8 cellular contexts compared by ENCODE assay signal in genomic region chr4:54228064-54228527, GRCh38. TPM values are rescaled to one million over a fixed set of nuclear protein-coding genes. Genes with fewer than 3 reads are reported as not detected.
A peak's percentile ranks its signal among the peaks of the same experiment; 100 is the strongest.
DNase-seq lines count a peak whose midpoint lies in the region; ATAC-seq and TF ChIP-seq lines count a peak whose summit lies in the region.

No MANE protein-coding gene starts in this region.

- H3K36me3 ChIP-seq in OCI-LY7 (ENCODE audit: insufficient read depth, low read length) (no peaks in the 10 kb centered on the region), body of pancreas (replicated peaks in 1 of 2; ENCODE audit: insufficient read depth in 1 of 2, low read depth in 2 of 2) (no peaks in the 10 kb centered on the region), smooth muscle cell (ENCODE audit: low read depth) (no peaks in the 10 kb centered on the region)

- BruUV-seq in OCI-LY7 (replicated peaks; lab: Mats Ljungman, UMichigan) = no TSS peak

- POLR2A ChIA-PET in OCI-LY7 (lab: Charles Lee) = no interaction called here

- WGBS in body of pancreas, 2 donors = 2 to 4% methylated on average over 23 to 29 of the region's 29 CpGs
- WGBS in smooth muscle cell (ENCODE audit: low lambda C conversion rate) = 4% methylated on average over 29 of the region's 29 CpGs

- TF ChIP-seq POLR2A in body of pancreas (IDR thresholded peaks at IDR 0.05) = no peak

- no peaks in the 10 kb centered on the region for H3K9me2 ChIP-seq in OCI-LY7 (ENCODE audit: insufficient read depth, low read length)

- H3K9me3 ChIP-seq in OCI-LY7 (ENCODE audit: low read length) = no peaks in the 10 kb centered on the region
- no peaks in the 10 kb centered on the region for H3K9me3 ChIP-seq in body of pancreas
- H3K9me3 ChIP-seq in smooth muscle cell (replicated peaks; ENCODE audit: low read depth) = no peaks in the 10 kb centered on the region

- H3K4me3 ChIP-seq in OCI-LY7 (ENCODE audit: low read depth, low read length, poor library complexity, severe bottlenecking) (no peak overlapping the region), body of pancreas (no peak overlapping the region), smooth muscle cell (peak overlapping the region; percentile 89)

- H4K20me1 ChIP-seq in OCI-LY7 (ENCODE audit: insufficient read depth, low read length) (no peaks in the 10 kb centered on the region), smooth muscle cell (ENCODE audit: low read depth) (peaks cover 36% of the 10 kb centered on the region)

- peak overlapping the region; percentile 35; the same call in 1 of the 2 replicates for H3K4me2 ChIP-seq in OCI-LY7 (ENCODE audit: low read length)
- peak overlapping the region; percentile 82 for H3K4me2 ChIP-seq in smooth muscle cell

- H3K79me2 ChIP-seq in OCI-LY7 (ENCODE audit: insufficient read depth, low read depth, low read length) = no peaks in the 10 kb centered on the region
- peaks cover 42% of the 10 kb centered on the region for H3K79me2 ChIP-seq in smooth muscle cell (ENCODE audit: low read depth)

- CTCF ChIA-PET in OCI-LY7 (lab: Charles Lee; ENCODE audit: unreplicated experiment) = no interaction called here

- H3K9ac ChIP-seq in smooth muscle cell (ENCODE audit: low read depth) = peak overlapping the region; percentile 65

- intact Hi-C loops in OCI-LY7 (cut with micrococcal nuclease; ENCODE audit: unreplicated experiment) = no loop called here
- intact Hi-C loops in body of pancreas (cut with DNase I) = loop anchor here (5.0 kb wide), 1 partner anchor 301 kb away; no protein-coding TSS in a partner anchor

- peaks cover 5 to 76% of the 10 kb centered on the region in 2 donors for H3K27me3 ChIP-seq in body of pancreas
- H3K27me3 ChIP-seq in smooth muscle cell (ENCODE audit: low read depth) = no peaks in the 10 kb centered on the region

- DNase-seq in COLO829 (ENCODE audit: low spot score) (peak; percentile 78), OCI-LY7 (ENCODE audit: low spot score) (no peak), body of pancreas (peak; percentile 58 to 68 (median 62)), iPS-NIHi11 (ENCODE audit: low spot score) (peak; percentile 79), smooth muscle cell (lab: John Stamatoyannopoulos, UW; ENCODE audit: unreplicated experiment) (peak; percentile 82), NCI-H2196 treated with DMSO at 0.1 percent for 48 hours (lab: John Stamatoyannopoulos, UW; ENCODE audit: unreplicated experiment) (no peak)

- TF ChIP-seq CTCF in OCI-LY7 (conservative IDR thresholded peaks at IDR 0.05; ENCODE audit: low read length) (peak; percentile 64), body of pancreas (IDR thresholded peaks at IDR 0.05) (peak; percentile 31 to 71 (median 49)), smooth muscle cell (IDR thresholded peaks at IDR 0.05; ENCODE audit: borderline replicate concordance, insufficient read depth, poor library complexity, severe bottlenecking) (peak; percentile 88)

- no peaks in the 10 kb centered on the region for H3F3A ChIP-seq in smooth muscle cell (ENCODE audit: low read depth)

- peak; percentile 71 for ATAC-seq in GM21723 (IDR thresholded peaks at IDR 0.05; ENCODE audit: unreplicated experiment)
- ATAC-seq in body of pancreas = peak; percentile 41
- no peak for ATAC-seq in GM19328 (IDR thresholded peaks at IDR 0.05; ENCODE audit: unreplicated experiment)

- H3K4me1 ChIP-seq in OCI-LY7 (ENCODE audit: insufficient read depth, low read length, poor library complexity, severe bottlenecking) = peaks cover 3% of the 10 kb centered on the region
- H3K4me1 ChIP-seq in body of pancreas = peaks cover 69% of the 10 kb centered on the region
- peaks cover 22% of the 10 kb centered on the region for H3K4me1 ChIP-seq in smooth muscle cell (ENCODE audit: low read depth)

- H2AFZ ChIP-seq in OCI-LY7 (ENCODE audit: low read length) (no peak overlapping the region), smooth muscle cell (ENCODE audit: low read depth) (peak overlapping the region; percentile 21)

- H3K27ac ChIP-seq in OCI-LY7 (ENCODE audit: low read depth, low read length, poor library complexity, severe bottlenecking) (no peak overlapping the region), body of pancreas (peak overlapping the region in 1 of 4 donors; percentile 14), smooth muscle cell (ENCODE audit: low read depth) (peak overlapping the region; percentile 61)

RNA-seq across cellular contexts. Expression of gene PDGFRA, which starts 1.0 kb away (rescaled TPM):
- not detected in 2 replicates for total RNA-seq in OCI-LY7 (2014; rRNA removed; shearing (Covaris generic))
- total RNA-seq in OCI-LY7 (2022) = not detected in 2 replicates
- 10 to 100 TPM; 54.4 to 56.0 TPM for total RNA-seq in body of pancreas
- total RNA-seq in smooth muscle cell = 281 and 311 TPM in 2 replicates
- 111 and 112 TPM in 2 replicates for polyA plus RNA-seq in smooth muscle cell

Comparison
In these comparisons a context has a peak if more than half of its experiments do, and no peak if none do; other contexts are left out.
1. DNase-seq: peak in COLO829 (single experiment), body of pancreas (4 of 4), iPS-NIHi11 (single experiment) and smooth muscle cell (single experiment); none in OCI-LY7 (single experiment) and NCI-H2196 treated with DMSO at 0.1 percent for 48 hours (single experiment).
2. RNA of gene PDGFRA, which starts 1.0 kb away (total RNA-seq): 281 to 311 TPM in smooth muscle cell and 54.4 to 56.0 TPM in body of pancreas; not detected in OCI-LY7; every median in the first group is over 10 times any median in the second.
3. Peak in every context shown above with its lines, with median percentiles within 50 percentile points of each other: CTCF ChIP-seq.